ENCODE assay signal across 7 cellular contexts in the genomic region with DNA sequence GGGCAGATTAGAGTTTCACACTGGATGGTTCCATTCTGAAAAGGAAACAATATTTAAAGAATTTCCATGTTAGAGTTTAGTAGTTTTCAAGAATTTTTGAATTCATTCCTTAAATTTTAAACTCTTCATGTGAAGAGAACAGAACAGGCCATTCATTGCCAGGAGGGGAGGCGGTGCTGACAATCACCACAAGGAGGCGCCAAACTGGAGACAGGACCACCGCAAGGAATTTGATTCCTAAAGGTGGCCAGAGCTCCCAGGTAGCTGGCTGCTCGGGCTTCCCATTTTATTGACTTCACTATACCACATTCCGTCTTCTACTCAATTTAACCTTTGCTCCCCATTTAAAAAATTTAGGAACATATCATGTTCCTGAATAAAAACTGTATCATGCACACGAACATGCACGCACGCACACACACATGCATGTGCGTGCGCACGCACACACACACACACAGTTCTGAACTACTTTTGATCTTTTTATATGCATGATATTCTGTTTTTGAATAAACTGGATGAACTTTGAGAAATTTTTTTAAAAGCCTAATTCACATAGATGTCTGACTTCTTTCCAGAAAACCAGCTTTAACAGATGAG.
DNase-seq lines count a peak whose midpoint lies in the region; ATAC-seq and TF ChIP-seq lines count a peak whose summit lies in the region.

No MANE protein-coding gene starts in this region.

- H3K27me3 Mint-ChIP-seq in neural crest cell (ENCODE audit: low read depth) = no peaks in the 10 kb centered on the region

- in situ Hi-C loops in GM13976 (cut with MboI; ENCODE audit: low sequenced_read_pairs, unreplicated experiment) = no loop called here

- H3K27ac Mint-ChIP-seq in neural crest cell (ENCODE audit: unreplicated experiment) = no peak overlapping the region

- TF ChIP-seq CTCF in GM13976 (IDR thresholded peaks at IDR 0.05; ENCODE audit: borderline replicate concordance, control extremely low read depth, extremely low read depth, insufficient read depth, missing control alignments) (peak; percentile 78), neural crest cell (conservative IDR thresholded peaks at IDR 0.05) (peak; percentile 80)

- peaks cover 35% of the 10 kb centered on the region for H3K4me1 Mint-ChIP-seq in neural crest cell

- peak; percentile 72 for ATAC-seq in HG03342 (IDR thresholded peaks at IDR 0.05; ENCODE audit: unreplicated experiment)
- ATAC-seq in HG03108 (IDR thresholded peaks at IDR 0.05; ENCODE audit: unreplicated experiment) = no peak

- H3K36me3 Mint-ChIP-seq in neural crest cell (ENCODE audit: low read depth) = peaks cover 13% of the 10 kb centered on the region

- peaks cover 3% of the 10 kb centered on the region for H3K9me3 Mint-ChIP-seq in neural crest cell

- DNase-seq in GM13976 (ENCODE audit: low spot score) (peak; percentile 36), dermis blood vessel endothelial cell (peak; percentile 65), neural crest cell (ENCODE audit: low read depth, low spot score) (peak; percentile 50), NCI-H1417 treated with DMSO at 0.1 percent for 48 hours (lab: John Stamatoyannopoulos, UW) (no peak)
- peak; percentile 21 for DNase-seq in activated CD4-positive, CD25-positive, alpha-beta regulatory T cell treated with anti-CD3 and anti-CD28 coated beads, Interleukin-2, amount 50 U/mL, for 16 hours (ENCODE audit: low read depth, low spot score)

- no peak overlapping the region for H3K4me3 Mint-ChIP-seq in neural crest cell
